ENCODE assay signal across 18 cellular contexts in genomic region chr6:56807335-56807991, GRCh38.
DNase-seq lines count a peak whose midpoint lies in the region; ATAC-seq and TF ChIP-seq lines count a peak whose summit lies in the region.
"Had no signal": no experiment of that assay in that cellular context is flagged by ENCODE, and none has a peak within 500 bp of the region (broad histone marks: within the 10 kb centered on the region; RNA-seq: fewer than 3 reads in every experiment).

No MANE protein-coding gene starts in this region.

- POLR2A ChIA-PET in PC-9 (lab: Charles Lee; ENCODE audit: unreplicated experiment), result interaction anchor here (0.5 kb wide), 1 partner anchor 94 kb away, joined by 3 read pairs; no protein-coding TSS in a partner anchor

- H3K4me2 ChIP-seq in GM23248 (ENCODE audit: unreplicated experiment) (peak overlapping the region; percentile 13), PC-9 (peak overlapping the region; percentile 18; the same call in 1 of the 2 replicates)

- H3K4me1 ChIP-seq in GM23248 (ENCODE audit: insufficient read depth), result peaks cover 77% of the 10 kb centered on the region
- H3K4me1 ChIP-seq in PC-9 (replicated peaks; ENCODE audit: insufficient read depth), result peaks cover 52% of the 10 kb centered on the region
- peaks cover 87% of the 10 kb centered on the region for H3K4me1 ChIP-seq in psoas muscle

- H3K4me3 ChIP-seq in GM23248 (no peak overlapping the region), PC-9 (no peak overlapping the region), fibroblast of mammary gland (ENCODE audit: control insufficient read depth, low read depth, low read length) (no peak overlapping the region), psoas muscle (no peak overlapping the region)
- H3K4me3 ChIP-seq: HAP-1 had no signal

- BruUV-seq in PC-9 (replicated peaks; lab: Mats Ljungman, UMichigan), result no TSS peak

- intact Hi-C loops in PC-9 (cut with micrococcal nuclease; ENCODE audit: unreplicated experiment) (loop anchor here (10.0 kb wide), 1 partner anchor 93 kb away; no protein-coding TSS in a partner anchor), psoas muscle (cut with DNase I) (loop anchor here (5.0 kb wide), 1 partner anchor 35 kb away; no protein-coding TSS in a partner anchor)

- CTCF ChIA-PET in PC-9 (lab: Charles Lee), result no interaction called here

- H3K27ac ChIP-seq in GM23248 (peak overlapping the region; percentile 80), PC-9 (peak overlapping the region; percentile 60), psoas muscle (peak overlapping the region; percentile 93)

- WGBS in GM23248 (ENCODE audit: low coverage in 1 of 2, low lambda C conversion rate in 2 of 2, missing lambda C conversion rate in 2 of 2), 2 experiments, result 87 to 89% methylated on average over 4 of the region's 4 CpGs
- 50 to 72% (median 60%) methylated on average over 4 of the region's 4 CpGs for WGBS in psoas muscle, 3 donors

- H4K20me1 ChIP-seq in GM23248 (ENCODE audit: insufficient read depth) (peaks cover 12% of the 10 kb centered on the region; the same call in 1 of the 2 replicates), PC-9 (ENCODE audit: insufficient read depth) (0 out of 2 replicates have a peak, but pooled peaks cover 4% of the 10 kb centered on the region)

- no peak overlapping the region for H2AFZ ChIP-seq in GM23248
- H2AFZ ChIP-seq in PC-9, result no peak overlapping the region

- H3K9me2 ChIP-seq in GM23248 (ENCODE audit: insufficient read depth) (no peaks in the 10 kb centered on the region), PC-9 (ENCODE audit: insufficient read depth) (no peaks in the 10 kb centered on the region)

- peaks cover 71% of the 10 kb centered on the region for H3F3A ChIP-seq in GM23248 (ENCODE audit: insufficient read depth)
- H3F3A ChIP-seq in PC-9 (ENCODE audit: insufficient read depth, low read depth), result 0 out of 2 replicates have a peak, but pooled peaks cover 9% of the 10 kb centered on the region

- no peak overlapping the region for H3K9ac ChIP-seq in GM23248

- peaks cover 100% of the 10 kb centered on the region for H3K79me2 ChIP-seq in GM23248 (ENCODE audit: insufficient read depth)
- H3K79me2 ChIP-seq in PC-9 (ENCODE audit: low read depth), result peaks cover 95% of the 10 kb centered on the region

- H3K27me3 ChIP-seq in GM23248 (replicated peaks; ENCODE audit: insufficient read depth) (no peaks in the 10 kb centered on the region), PC-9 (ENCODE audit: insufficient read depth, low read depth) (no peaks in the 10 kb centered on the region), psoas muscle (ENCODE audit: insufficient read depth in 3 of 3, low read length in 2 of 3) (no peaks in the 10 kb centered on the region)

- H3K9me3 ChIP-seq in GM23248 (ENCODE audit: low read depth), result no peaks in the 10 kb centered on the region
- H3K9me3 ChIP-seq in PC-9 (ENCODE audit: insufficient read depth, low read depth), result no peaks in the 10 kb centered on the region; the same call in 1 of the 2 replicates
- H3K9me3 ChIP-seq in psoas muscle, result no peaks in the 10 kb centered on the region
- H3K9me3 ChIP-seq: Caco-2, HAP-1 had no signal

- TF ChIP-seq CTCF in PC-9 (conservative IDR thresholded peaks at IDR 0.05) (no peak), fibroblast of mammary gland (conservative IDR thresholded peaks at IDR 0.05; ENCODE audit: control insufficient read depth, insufficient read depth, low read depth, low read length) (no peak), psoas muscle (IDR thresholded peaks at IDR 0.05) (no peak)

- DNase-seq in GM23248 (peak; percentile 32), PC-9 (no peak), fibroblast of mammary gland (ENCODE audit: low read depth) (peak; percentile 36), psoas muscle (no peak), NCI-H524 treated with DMSO at 0.1 percent for 48 hours (lab: John Stamatoyannopoulos, UW) (no peak), mesenteric fat pad (ENCODE audit: low spot score) (no peak), hypothalamus (lab: John Stamatoyannopoulos, UW) (no peak)
- DNase-seq: activated CD4-positive, alpha-beta T cell treated with anti-CD3 and anti-CD28 coated beads, Interleukin-2, amount 50 U/mL, for 48 hours; activated T-cell treated with anti-CD3 and anti-CD28 coated beads, Interleukin-2, amount 50 U/mL, for 24 hours; Caco-2; foreskin fibroblast; GDM1; MM.1S; NCI-H2029 treated with DMSO at 0.1 percent for 48 hours; NCI-H524; retina; substantia nigra had no signal

- in situ Hi-C loops in GM23248 (cut with MboI), result no loop called here

- peak; percentile 48 to 78 (median 71) for ATAC-seq in psoas muscle

- H3K36me3 ChIP-seq in GM23248 (ENCODE audit: low read depth) (no peaks in the 10 kb centered on the region), PC-9 (ENCODE audit: low read depth) (no peaks in the 10 kb centered on the region), psoas muscle (ENCODE audit: insufficient read depth in 1 of 2, low read depth in 1 of 2) (no peaks in the 10 kb centered on the region)
- H3K36me3 ChIP-seq: HAP-1 had no signal

Comparison
In these comparisons a context has a peak if more than half of its experiments do, and no peak if none do; other contexts are left out.
1. DNase-seq: peak in GM23248 (single experiment) and fibroblast of mammary gland (single experiment); none in PC-9 (0 of 2), psoas muscle (0 of 2), NCI-H524 treated with DMSO at 0.1 percent for 48 hours (single experiment), mesenteric fat pad (single experiment) and hypothalamus (0 of 51).
2. Peak in every context shown above with its lines, with median percentiles within 50 percentile points of each other: H3K27ac ChIP-seq.